6 cellular contexts compared by ENCODE assay signal in the genomic region with DNA sequence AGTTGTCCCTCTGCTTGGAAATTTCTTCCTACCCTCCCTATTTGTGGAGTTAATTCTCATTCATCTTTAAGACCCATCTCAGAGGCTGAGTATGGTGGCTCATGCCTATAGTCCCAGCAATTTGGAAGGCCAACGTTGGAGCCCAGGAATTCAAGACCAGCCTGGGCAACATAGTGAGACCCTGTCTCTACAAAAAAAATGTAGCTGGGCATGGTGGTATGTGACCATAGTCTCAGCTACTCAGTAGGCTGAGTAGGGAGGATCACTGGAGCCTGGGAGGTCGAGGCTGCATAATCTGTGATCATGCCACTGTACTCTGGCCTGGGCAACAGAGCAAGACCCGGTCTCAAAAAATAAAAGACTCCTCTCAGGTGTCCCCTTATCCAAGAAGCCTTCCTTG.
"Had no signal": no experiment of that assay in that cellular context is flagged by ENCODE, and none has a peak within 500 bp of the region (broad histone marks: within the 10 kb centered on the region; RNA-seq: fewer than 3 reads in every experiment).

No MANE protein-coding gene starts in this region.

- ATAC-seq: HepG2, K562 had no signal

- H3K4me1 Mint-ChIP-seq: IgD-negative memory B cell had no signal

- H3K4me3 Mint-ChIP-seq: IgD-negative memory B cell had no signal

- H3K27me3 Mint-ChIP-seq: IgD-negative memory B cell had no signal

- H3K4me3 ChIP-seq: K562 had no signal

- DNase-seq: IMR-90, KBM-7 had no signal

- H3K36me3 Mint-ChIP-seq: IgD-negative memory B cell had no signal

- H3K27ac ChIP-seq: HL-60 had no signal

- H3K27ac Mint-ChIP-seq: IgD-negative memory B cell had no signal
